Comparison of ENCODE assay signal across 11 cellular contexts in the genomic region with DNA sequence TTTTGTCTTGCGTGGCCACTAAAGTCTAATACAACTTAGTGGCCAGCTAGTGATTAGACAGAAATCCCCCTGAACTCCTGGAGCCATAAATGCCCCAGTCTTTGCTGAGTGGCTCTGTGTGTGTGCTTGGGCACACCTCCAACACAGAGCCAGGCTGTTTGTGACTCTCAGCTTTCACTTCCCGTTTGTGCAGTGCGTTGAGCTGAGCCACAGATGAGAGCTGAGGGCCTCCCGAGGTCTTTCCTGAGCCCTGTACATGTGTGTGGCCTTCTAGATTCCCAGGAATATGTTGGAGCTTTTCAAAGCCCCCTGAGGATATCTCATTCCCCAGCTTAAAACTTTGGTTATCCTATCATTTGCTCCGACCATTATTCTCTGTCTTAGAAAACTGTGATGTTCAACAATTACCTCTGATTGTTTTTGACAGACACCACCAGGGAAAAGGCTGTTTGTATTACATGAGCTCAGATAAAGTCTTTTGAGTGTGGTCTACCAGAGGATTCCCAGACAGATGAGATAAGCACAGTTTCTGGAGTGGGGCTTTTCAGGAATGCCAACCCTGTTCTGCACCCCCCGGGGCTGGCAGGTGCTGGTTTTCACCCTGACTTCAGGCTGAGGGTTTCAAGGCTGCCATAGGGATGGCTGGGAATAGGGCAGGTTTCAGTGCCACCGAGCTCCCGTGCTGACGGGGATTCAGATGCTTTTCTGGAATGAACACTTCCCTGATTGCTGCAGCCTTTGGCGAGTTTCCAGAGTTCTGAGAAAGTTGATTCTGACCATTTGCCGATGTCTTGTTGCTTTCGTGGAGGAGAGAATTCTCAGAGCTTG. TPM values are rescaled to one million over a fixed set of nuclear protein-coding genes. Genes with fewer than 3 reads are reported as not detected.
DNase-seq lines count a peak whose midpoint lies in the region; ATAC-seq, FAIRE-seq and TF ChIP-seq lines count a peak whose summit lies in the region.
"Had no signal": no experiment of that assay in that cellular context is flagged by ENCODE, and none has a peak within 500 bp of the region (broad histone marks: within the 10 kb centered on the region; RNA-seq: fewer than 3 reads in every experiment).

No MANE protein-coding gene starts in this region.

- H3K9me3 ChIP-seq in astrocyte (ENCODE audit: insufficient read depth, low read depth, low read length) (peaks cover 7% of the 10 kb centered on the region), muscle layer of duodenum (ENCODE audit: control insufficient read depth in 1 of 2, low read length in 2 of 2) (peaks cover 9 to 16% of the 10 kb centered on the region in 2 donors)

- H3K27ac Mint-ChIP-seq in astrocyte (ENCODE audit: unreplicated experiment), result peak overlapping the region; percentile 67

- H3K36me3 ChIP-seq in astrocyte (ENCODE audit: insufficient read depth, low read length) (peaks cover 21% of the 10 kb centered on the region), muscle layer of duodenum (ENCODE audit: control insufficient read depth in 1 of 2, insufficient read depth in 2 of 2, low read length in 2 of 2) (peaks cover 26 to 68% of the 10 kb centered on the region in 2 donors)

- peaks cover 3% of the 10 kb centered on the region for H3K79me2 ChIP-seq in astrocyte (ENCODE audit: insufficient read depth, low read length)

- no peak overlapping the region for H3K9ac ChIP-seq in astrocyte (ENCODE audit: low read length)

- no peak overlapping the region for H2AFZ ChIP-seq in astrocyte (ENCODE audit: low read depth, low read length)

- peaks cover 13% of the 10 kb centered on the region for H3K4me1 Mint-ChIP-seq in astrocyte (ENCODE audit: low read depth, unreplicated experiment)

- no peak overlapping the region for H3K4me3 Mint-ChIP-seq in astrocyte (ENCODE audit: unreplicated experiment)

- H3K27ac ChIP-seq in astrocyte (ENCODE audit: low read depth, low read length), result no peak overlapping the region
- H3K27ac ChIP-seq in muscle layer of duodenum (ENCODE audit: low read length), result peak overlapping the region; percentile 79
- H3K27ac ChIP-seq: tibial nerve had no signal

- peaks cover 65% of the 10 kb centered on the region for H3K36me3 Mint-ChIP-seq in astrocyte (ENCODE audit: low read depth, unreplicated experiment)

- H3K4me3 ChIP-seq in LNCaP clone FGC (ENCODE audit: low read depth, low read length) (no peak overlapping the region), astrocyte (ENCODE audit: insufficient read depth, low read depth, low read length) (no peak overlapping the region), muscle layer of duodenum (ENCODE audit: low read depth in 1 of 2, low read length in 2 of 2) (no peak overlapping the region)
- H3K4me3 ChIP-seq: tibial nerve had no signal

- TF ChIP-seq CTCF in LNCaP clone FGC (IDR thresholded peaks at IDR 0.05; ENCODE audit: control insufficient read depth, extremely low read depth, insufficient read depth) (no peak), astrocyte (IDR thresholded peaks at IDR 0.05; ENCODE audit: insufficient read depth, low read depth, low read length) (no peak)

- DNase-seq in GM12891 (ENCODE audit: insufficient read length, low spot score) (peak; percentile 67), LNCaP clone FGC (ENCODE audit: low read depth) (peak; percentile 33), astrocyte (ENCODE audit: low read depth) (no peak), glomerular visceral epithelial cell (ENCODE audit: extremely low spot score) (no peak), DMS79 treated with DMSO at 0.1 percent for 48 hours (lab: John Stamatoyannopoulos, UW) (no peak), kidney glomerular epithelial cell (lab: John Stamatoyannopoulos, UW) (no peak)

- peaks cover 18% of the 10 kb centered on the region for H3K9me3 Mint-ChIP-seq in astrocyte (ENCODE audit: unreplicated experiment)

- H3K27me3 ChIP-seq in astrocyte (ENCODE audit: insufficient read depth, low read length) (no peaks in the 10 kb centered on the region), muscle layer of duodenum (ENCODE audit: low read depth, low read length) (no peaks in the 10 kb centered on the region)
- H3K27me3 ChIP-seq: tibial nerve had no signal

- H3K4me1 ChIP-seq in astrocyte (ENCODE audit: insufficient read depth, low read length) (no peaks in the 10 kb centered on the region), muscle layer of duodenum (ENCODE audit: control insufficient read depth in 1 of 2, insufficient read depth in 2 of 2, low read length in 2 of 2) (peaks cover 15 to 26% of the 10 kb centered on the region in 2 donors)

- H3K27me3 Mint-ChIP-seq in astrocyte (ENCODE audit: low read depth, unreplicated experiment), result no peaks in the 10 kb centered on the region

- H4K20me1 ChIP-seq in astrocyte (ENCODE audit: insufficient read depth, low read length), result peaks cover 3% of the 10 kb centered on the region

- TF ChIP-seq POLR2A in GM12891 (IDR thresholded peaks at IDR 0.05; ENCODE audit: low read depth, low read length), result no peak

- FAIRE-seq in GM12891 (lab: Jason Lieb, UNC), result peak; percentile 85
- no peak for FAIRE-seq in astrocyte (lab: Jason Lieb, UNC)
- FAIRE-seq: bronchial epithelial cell had no signal

- no peak for ATAC-seq in GM18867 (IDR thresholded peaks at IDR 0.05; ENCODE audit: unreplicated experiment)

- H3K4me2 ChIP-seq in astrocyte (ENCODE audit: low read length), result no peak overlapping the region

TF ChIP-seq in GM12891, 5 proteins besides CTCF, POLR2A, EP300 and RAD21:
- TF ChIP-seq TAF1 (IDR thresholded peaks at IDR 0.05; ENCODE audit: low read depth, low read length), result no peak
- TF ChIP-seq POU2F2 (IDR thresholded peaks at IDR 0.05; ENCODE audit: low read depth, low read length), result no peak
- peak; percentile 99 for TF ChIP-seq SPI1 (IDR thresholded peaks at IDR 0.05; ENCODE audit: low read depth, low read length)

RNA-seq across cellular contexts. Expression of gene IGHMBP2, which starts 23.8 kb away (rescaled TPM):
- 6.7 TPM for polyA plus RNA-seq in GM12891 (2012; ENCODE audit: low read depth, missing spikeins)
- total RNA-seq in astrocyte, result 14.0 and 14.9 TPM in 2 replicates

RNA-seq across cellular contexts. Expression of gene MRPL21, which starts 23.9 kb away (rescaled TPM):
- 127 TPM for polyA plus RNA-seq in GM12891 (2012; ENCODE audit: low read depth, missing spikeins)
- total RNA-seq in astrocyte, result 67.4 and 69.1 TPM in 2 replicates

RNA-seq across cellular contexts. Expression of gene MRGPRD, which starts 53.3 kb away (rescaled TPM):
- polyA plus RNA-seq in GM12891 (2012; ENCODE audit: low read depth, missing spikeins), result not detected
- not detected in 2 replicates for total RNA-seq in astrocyte
- total RNA-seq: activated CD8-positive, alpha-beta memory T cell treated with anti-CD3 and anti-CD28 coated beads for 36 hours; bronchial epithelial cell; tibial nerve had no signal

Comparison
In these comparisons a context has a peak if more than half of its experiments do, and no peak if none do; other contexts are left out.
1. DNase-seq: peak in GM12891 (single experiment) and LNCaP clone FGC (single experiment); none in astrocyte (single experiment), glomerular visceral epithelial cell (single experiment), DMS79 treated with DMSO at 0.1 percent for 48 hours (single experiment) and kidney glomerular epithelial cell (single experiment).